8 cellular contexts compared by ENCODE assay signal in genomic region chr15:85380217-85380859, GRCh38. TPM values are rescaled to one million over a fixed set of nuclear protein-coding genes. Genes with fewer than 3 reads are reported as not detected.
A peak's percentile ranks its signal among the peaks of the same experiment; 100 is the strongest.
DNase-seq lines count a peak whose midpoint lies in the region; ATAC-seq and TF ChIP-seq lines count a peak whose summit lies in the region.

Gene AKAP13 (plus strand): TSS chr15:85380603. CDS start chr15:85485721, 105,118 bp downstream.

- in situ Hi-C loops in G401 (cut with HindIII; ENCODE audit: low sequenced_read_pairs): no loop called here
- in situ Hi-C loops in HAP-1 (cut with MboI; ENCODE audit: low sequenced_read_pairs): no loop called here

- H3K4me3 ChIP-seq in HAP-1: peak within 1 kb of the TSS; percentile 97
- peak within 1 kb of the TSS; percentile 96 for H3K4me3 ChIP-seq in MG63
- peak within 1 kb of the TSS; percentile 82 for H3K4me3 ChIP-seq in fibroblast of villous mesenchyme (ENCODE audit: low read depth, low read length)
- peak within 1 kb of the TSS; percentile 73 for H3K4me3 ChIP-seq in neural cell (ENCODE audit: low read length)

- H2AFZ ChIP-seq in neural cell (ENCODE audit: low read depth, low read length): peak within 1 kb of the TSS; percentile 72

- DNase-seq in G401 (ENCODE audit: low spot score) (peak; percentile 81), HAP-1 (ENCODE audit: low spot score in 2 of 2) (peak; percentile 100), MG63 (peak; percentile 100), SHP77 (lab: John Stamatoyannopoulos, UW) (peak; percentile 96 to 99), fibroblast of villous mesenchyme (ENCODE audit: low read depth) (peak; percentile 99)
- peak; percentile 93 for DNase-seq in activated effector memory CD4-positive, alpha-beta T cell treated with Interleukin-2 at 50 U/mL for 16 hours
- peak; percentile 96 to 99 for DNase-seq in stimulated activated naive CD8-positive, alpha-beta T cell treated with anti-CD3 and anti-CD28 coated beads, Interleukin-15, amount 100 ng/mL, for 72 hours

- H3K9me2 ChIP-seq in neural cell (ENCODE audit: insufficient read depth, low read length): no peaks in the 10 kb centered on the region

- no peak within 1 kb of the TSS for H3K4me2 ChIP-seq in neural cell (ENCODE audit: low read length)

- peaks cover 28% of the 10 kb centered on the region for H3K79me2 ChIP-seq in neural cell (replicated peaks; ENCODE audit: insufficient read depth, low read length)

- no peaks in the 10 kb centered on the region for H3K9me3 ChIP-seq in HAP-1
- no peaks in the 10 kb centered on the region for H3K9me3 ChIP-seq in MG63
- H3K9me3 ChIP-seq in neural cell (ENCODE audit: low read length): no peaks in the 10 kb centered on the region

- no peak within 1 kb of the TSS for H3K27ac ChIP-seq in neural cell (ENCODE audit: low read length)

- H4K20me1 ChIP-seq in neural cell (ENCODE audit: insufficient read depth): no peaks in the 10 kb centered on the region

- H3K36me3 ChIP-seq in HAP-1 (replicated peaks): no peaks in the 10 kb centered on the region
- no peaks in the 10 kb centered on the region; the same call in 1 of the 2 replicates for H3K36me3 ChIP-seq in MG63
- no peaks in the 10 kb centered on the region for H3K36me3 ChIP-seq in neural cell (ENCODE audit: insufficient read depth, low read length)

- peak; percentile 88 for ATAC-seq in stimulated activated naive CD8-positive, alpha-beta T cell treated with anti-CD3 and anti-CD28 coated beads, Interleukin-15, amount 100 ng/mL, for 72 hours

- H3K27ac Mint-ChIP-seq in stimulated activated naive CD8-positive, alpha-beta T cell treated with anti-CD3 and anti-CD28 coated beads, Interleukin-15, amount 100 ng/mL, for 72 hours: peak within 1 kb of the TSS; percentile 90 to 96

- peaks cover 19% of the 10 kb centered on the region for H3K4me1 ChIP-seq in HAP-1

- no peaks in the 10 kb centered on the region for H3F3A ChIP-seq in neural cell (ENCODE audit: insufficient read depth, low read length, poor library complexity, severe bottlenecking)

- no peaks in the 10 kb centered on the region for H3K9me3 Mint-ChIP-seq in stimulated activated naive CD8-positive, alpha-beta T cell treated with anti-CD3 and anti-CD28 coated beads, Interleukin-15, amount 100 ng/mL, for 72 hours

- peak within 1 kb of the TSS; percentile 36 for H3K9ac ChIP-seq in neural cell (ENCODE audit: low read length)

- no peak for TF ChIP-seq EP300 in neural cell (conservative IDR thresholded peaks at IDR 0.05; ENCODE audit: poor library complexity, severe bottlenecking)

- H3K27me3 ChIP-seq in HAP-1 (ENCODE audit: low read depth) (no peaks in the 10 kb centered on the region), MG63 (no peaks in the 10 kb centered on the region), neural cell (ENCODE audit: insufficient read depth, low read depth, low read length) (no peaks in the 10 kb centered on the region)

- H3K4me1 Mint-ChIP-seq in stimulated activated naive CD8-positive, alpha-beta T cell treated with anti-CD3 and anti-CD28 coated beads, Interleukin-15, amount 100 ng/mL, for 72 hours: peaks cover 54% of the 10 kb centered on the region

- TF ChIP-seq CTCF in fibroblast of villous mesenchyme (IDR thresholded peaks at IDR 0.05; ENCODE audit: insufficient read depth, low read depth, low read length) (no peak), neural cell (IDR thresholded peaks at IDR 0.05; ENCODE audit: poor library complexity, severe bottlenecking) (no peak)

- H3K4me3 Mint-ChIP-seq in stimulated activated naive CD8-positive, alpha-beta T cell treated with anti-CD3 and anti-CD28 coated beads, Interleukin-15, amount 100 ng/mL, for 72 hours: peak within 1 kb of the TSS; percentile 91 to 92

- no peak for TF ChIP-seq RAD21 in neural cell (conservative IDR thresholded peaks at IDR 0.05)

- H3K27me3 Mint-ChIP-seq in stimulated activated naive CD8-positive, alpha-beta T cell treated with anti-CD3 and anti-CD28 coated beads, Interleukin-15, amount 100 ng/mL, for 72 hours: no peaks in the 10 kb centered on the region

TF ChIP-seq in neural cell, 6 proteins besides CTCF, POLR2A, EP300 and RAD21:
- TF ChIP-seq MXI1 (conservative IDR thresholded peaks at IDR 0.05; ENCODE audit: poor library complexity, severe bottlenecking): peak; percentile 63
- no peak for TF ChIP-seq EZH2 (IDR thresholded peaks at IDR 0.05; ENCODE audit: borderline replicate concordance, insufficient read depth, low read length, poor library complexity, severe bottlenecking)
- no peak for TF ChIP-seq POLR2AphosphoS5 (IDR thresholded peaks at IDR 0.05)
- TF ChIP-seq SMC3 (conservative IDR thresholded peaks at IDR 0.05; ENCODE audit: poor library complexity): peak; percentile 7
- no peak for TF ChIP-seq REST (IDR thresholded peaks at IDR 0.05; ENCODE audit: borderline replicate concordance)
- TF ChIP-seq TAF1 (IDR thresholded peaks at IDR 0.05; ENCODE audit: low read depth): no peak

RNA-seq across cellular contexts. Expression of gene AKAP13, which starts in this region (rescaled TPM):
- 28.9 and 39.2 TPM in 2 replicates for total RNA-seq in G401 (2014; rRNA removed; shearing (Covaris generic))
- 12.2 and 36.4 TPM in 2 replicates for total RNA-seq in MG63 (2014; rRNA removed; shearing (Covaris generic); ENCODE audit: low replicate concordance)
- 116 and 164 TPM in 2 replicates for total RNA-seq in fibroblast of villous mesenchyme
- polyA plus RNA-seq in neural cell: 9.1 and 10.0 TPM in 2 replicates
- 50.6 and 56.8 TPM in 2 replicates for polyA minus RNA-seq in neural cell
